1 cellular context compared by ENCODE assay signal in genomic region chr19:48269617-48270026, GRCh38.
TF ChIP-seq lines count a peak whose summit lies in the region.
"Not testable (repeated sequence)": the region's sequence is repeated elsewhere in the genome, so short reads cannot be mapped to it uniquely, and the experiment has no call there.

No MANE protein-coding gene starts in this region.

TF ChIP-seq in HepG2, 621 proteins besides CTCF, POLR2A, EP300 and RAD21:
- TF ChIP-seq PATZ1 (CRISPR knock-in tag; IDR thresholded peaks at IDR 0.05) (0 out of 2 replicates have a peak, but pooled peaks have one; percentile 27), KDM1A (CRISPR knock-in tag; IDR thresholded peaks at IDR 0.05) (0 out of 2 replicates have a peak, but pooled peaks have one; percentile 15), RXRA (CRISPR knock-in tag; IDR thresholded peaks at IDR 0.05) (peak; percentile 52; the same call in 1 of the 2 replicates), RARA (CRISPR knock-in tag; IDR thresholded peaks at IDR 0.05) (peak; percentile 49; the same call in 1 of the 2 replicates), SOX5 (CRISPR knock-in tag; IDR thresholded peaks at IDR 0.05; ENCODE audit: borderline replicate concordance) (peak; percentile 19; the same call in 1 of the 2 replicates), ZBTB33 (CRISPR knock-in tag; IDR thresholded peaks at IDR 0.05) (0 out of 2 replicates have a peak, but pooled peaks have one; percentile 52), NR2F6 (IDR thresholded peaks at IDR 0.05) (peak; percentile 62), NR2F6 (CRISPR knock-in tag; IDR thresholded peaks at IDR 0.05) (0 out of 2 replicates have a peak, but pooled peaks have one; percentile 15), TEAD3 (CRISPR knock-in tag; optimal IDR thresholded peaks at IDR 0.05; ENCODE audit: borderline replicate concordance) (peak; percentile 10), ZNF75D (CRISPR knock-in tag; IDR thresholded peaks at IDR 0.05; ENCODE audit: borderline replicate concordance) (0 out of 2 replicates have a peak, but pooled peaks have one; percentile 38), ZMYM4 (CRISPR knock-in tag; IDR thresholded peaks at IDR 0.05) (0 out of 2 replicates have a peak, but pooled peaks have one; percentile 21), HOXA3 (CRISPR knock-in tag; IDR thresholded peaks at IDR 0.05) (peak; percentile 59), SOX13 (CRISPR knock-in tag; conservative IDR thresholded peaks at IDR 0.05 in 1 of 2, IDR thresholded peaks at IDR 0.05 in 1 of 2) (peak in 1 of 2 experiments; percentile 43; a peak in 1 of 4 replicates)
- TF ChIP-seq, protein P1, sequence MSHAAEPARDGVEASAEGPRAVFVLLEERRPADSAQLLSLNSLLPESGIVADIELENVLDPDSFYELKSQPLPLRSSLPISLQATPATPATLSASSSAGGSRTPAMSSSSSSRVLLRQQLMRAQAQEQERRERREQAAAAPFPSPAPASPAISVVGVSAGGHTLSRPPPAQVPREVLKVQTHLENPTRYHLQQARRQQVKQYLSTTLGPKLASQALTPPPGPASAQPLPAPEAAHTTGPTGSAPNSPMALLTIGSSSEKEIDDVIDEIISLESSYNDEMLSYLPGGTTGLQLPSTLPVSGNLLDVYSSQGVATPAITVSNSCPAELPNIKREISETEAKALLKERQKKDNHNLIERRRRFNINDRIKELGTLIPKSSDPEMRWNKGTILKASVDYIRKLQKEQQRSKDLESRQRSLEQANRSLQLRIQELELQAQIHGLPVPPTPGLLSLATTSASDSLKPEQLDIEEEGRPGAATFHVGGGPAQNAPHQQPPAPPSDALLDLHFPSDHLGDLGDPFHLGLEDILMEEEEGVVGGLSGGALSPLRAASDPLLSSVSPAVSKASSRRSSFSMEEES (CRISPR knock-in tag; IDR thresholded peaks at IDR 0.05), result peak; percentile 33; the same call in 1 of the 2 replicates
- TF ChIP-seq, protein P2, sequence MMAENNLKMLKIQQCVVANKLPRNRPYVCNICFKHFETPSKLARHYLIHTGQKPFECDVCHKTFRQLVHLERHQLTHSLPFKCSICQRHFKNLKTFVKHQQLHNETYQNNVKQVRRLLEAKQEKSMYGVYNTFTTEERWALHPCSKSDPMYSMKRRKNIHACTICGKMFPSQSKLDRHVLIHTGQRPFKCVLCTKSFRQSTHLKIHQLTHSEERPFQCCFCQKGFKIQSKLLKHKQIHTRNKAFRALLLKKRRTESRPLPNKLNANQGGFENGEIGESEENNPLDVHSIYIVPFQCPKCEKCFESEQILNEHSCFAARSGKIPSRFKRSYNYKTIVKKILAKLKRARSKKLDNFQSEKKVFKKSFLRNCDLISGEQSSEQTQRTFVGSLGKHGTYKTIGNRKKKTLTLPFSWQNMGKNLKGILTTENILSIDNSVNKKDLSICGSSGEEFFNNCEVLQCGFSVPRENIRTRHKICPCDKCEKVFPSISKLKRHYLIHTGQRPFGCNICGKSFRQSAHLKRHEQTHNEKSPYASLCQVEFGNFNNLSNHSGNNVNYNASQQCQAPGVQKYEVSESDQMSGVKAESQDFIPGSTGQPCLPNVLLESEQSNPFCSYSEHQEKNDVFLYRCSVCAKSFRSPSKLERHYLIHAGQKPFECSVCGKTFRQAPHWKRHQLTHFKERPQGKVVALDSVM (CRISPR knock-in tag; IDR thresholded peaks at IDR 0.05), result peak; percentile 28; the same call in 1 of the 2 replicates
- TF ChIP-seq, protein P3, sequence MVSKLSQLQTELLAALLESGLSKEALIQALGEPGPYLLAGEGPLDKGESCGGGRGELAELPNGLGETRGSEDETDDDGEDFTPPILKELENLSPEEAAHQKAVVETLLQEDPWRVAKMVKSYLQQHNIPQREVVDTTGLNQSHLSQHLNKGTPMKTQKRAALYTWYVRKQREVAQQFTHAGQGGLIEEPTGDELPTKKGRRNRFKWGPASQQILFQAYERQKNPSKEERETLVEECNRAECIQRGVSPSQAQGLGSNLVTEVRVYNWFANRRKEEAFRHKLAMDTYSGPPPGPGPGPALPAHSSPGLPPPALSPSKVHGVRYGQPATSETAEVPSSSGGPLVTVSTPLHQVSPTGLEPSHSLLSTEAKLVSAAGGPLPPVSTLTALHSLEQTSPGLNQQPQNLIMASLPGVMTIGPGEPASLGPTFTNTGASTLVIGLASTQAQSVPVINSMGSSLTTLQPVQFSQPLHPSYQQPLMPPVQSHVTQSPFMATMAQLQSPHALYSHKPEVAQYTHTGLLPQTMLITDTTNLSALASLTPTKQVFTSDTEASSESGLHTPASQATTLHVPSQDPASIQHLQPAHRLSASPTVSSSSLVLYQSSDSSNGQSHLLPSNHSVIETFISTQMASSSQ (IDR thresholded peaks at IDR 0.05; ENCODE audit: low read depth), result peak; percentile 68
- TF ChIP-seq, protein P3 (CRISPR knock-in tag; IDR thresholded peaks at IDR 0.05; ENCODE audit: borderline replicate concordance), result peak; percentile 64; the same call in 1 of the 2 replicates
- TF ChIP-seq SOX13 (IDR thresholded peaks at IDR 0.05), result not testable (repeated sequence)
TF ChIP-seq in HepG2: peak in this region for 15; not testable (repeated sequence) for 606.
